Comparison of ENCODE assay signal across 1 cellular context in the genomic region with DNA sequence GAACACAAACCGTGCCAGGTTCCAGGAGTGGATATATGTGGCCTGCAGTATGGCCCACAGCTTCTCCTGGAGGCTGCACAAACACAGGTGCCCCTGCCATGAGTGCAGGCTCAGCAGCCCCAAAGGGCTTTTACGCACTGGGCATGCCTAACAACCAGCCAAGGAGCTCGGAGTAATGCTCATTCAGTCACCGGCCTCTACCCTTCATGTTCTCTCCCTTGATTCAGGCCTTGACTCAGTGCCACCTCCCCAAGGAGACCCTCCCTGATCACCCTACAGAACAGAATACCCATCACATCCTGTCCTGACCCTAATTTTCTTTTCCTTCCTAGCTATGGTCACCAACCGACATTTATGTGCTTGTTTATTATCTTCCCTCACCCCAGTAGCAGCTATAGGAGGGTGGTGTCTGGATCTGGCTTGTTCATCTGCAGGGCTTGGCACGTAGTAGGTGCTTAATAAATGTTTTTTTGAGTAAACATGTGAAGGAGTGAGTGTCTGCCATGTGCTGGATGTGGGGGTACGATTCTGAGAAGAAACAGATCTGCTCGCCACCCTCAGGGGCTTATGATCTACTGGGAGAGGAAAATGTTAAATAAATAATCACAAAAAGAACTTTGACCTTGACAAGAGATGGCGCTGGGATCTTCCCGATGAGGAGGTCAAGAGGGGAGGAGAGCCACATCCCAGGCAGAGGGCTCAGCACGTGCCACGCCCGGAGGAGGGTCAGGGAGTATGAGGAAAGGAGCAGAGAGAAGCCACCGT.
TF ChIP-seq lines count a peak whose summit lies in the region.

No MANE protein-coding gene starts in this region.

TF ChIP-seq in HepG2, 621 proteins besides CTCF, POLR2A, EP300 and RAD21 (continued from another document and continues in another):
- TF ChIP-seq BCLAF1 (IDR thresholded peaks at IDR 0.05) (no peak), SMAD3 (CRISPR knock-in tag; IDR thresholded peaks at IDR 0.05) (no peak), ZSCAN12 (CRISPR knock-in tag; IDR thresholded peaks at IDR 0.05) (no peak), KLF13 (CRISPR knock-in tag; IDR thresholded peaks at IDR 0.05) (no peak), SNAPC2 (CRISPR knock-in tag; IDR thresholded peaks at IDR 0.05) (no peak), ZMYM3 (CRISPR knock-in tag; IDR thresholded peaks at IDR 0.05) (peak; percentile 72), ZNF605 (CRISPR knock-in tag; IDR thresholded peaks at IDR 0.05) (no peak), SIX1 (CRISPR knock-in tag; IDR thresholded peaks at IDR 0.05; ENCODE audit: borderline replicate concordance) (no peak), ESRRA (CRISPR knock-in tag; IDR thresholded peaks at IDR 0.05; ENCODE audit: low read depth) (peak; percentile 49; the same call in 1 of the 2 replicates), MAFF (IDR thresholded peaks at IDR 0.05; ENCODE audit: low read depth, low read length) (no peak), GLI4 (CRISPR knock-in tag; IDR thresholded peaks at IDR 0.05; ENCODE audit: borderline replicate concordance) (no peak), ZNF672 (CRISPR knock-in tag; IDR thresholded peaks at IDR 0.05) (no peak), ARID2 (CRISPR knock-in tag; IDR thresholded peaks at IDR 0.05; ENCODE audit: borderline replicate concordance) (no peak), MNT (IDR thresholded peaks at IDR 0.05) (no peak), ZSCAN25 (CRISPR knock-in tag; IDR thresholded peaks at IDR 0.05) (no peak), ZMYM2 (CRISPR knock-in tag; IDR thresholded peaks at IDR 0.05) (0 out of 2 replicates have a peak, but pooled peaks have one; percentile 35), ZGPAT (CRISPR knock-in tag; IDR thresholded peaks at IDR 0.05) (0 out of 2 replicates have a peak, but pooled peaks have one; percentile 23), ZNF232 (CRISPR knock-in tag; IDR thresholded peaks at IDR 0.05; ENCODE audit: borderline replicate concordance) (no peak), ZNF652 (CRISPR knock-in tag; IDR thresholded peaks at IDR 0.05; ENCODE audit: borderline replicate concordance, low read depth) (0 out of 2 replicates have a peak, but pooled peaks have one; percentile 41), PCBP2 (optimal IDR thresholded peaks at IDR 0.05; ENCODE audit: low read depth, low read length, poor library complexity, severe bottlenecking) (no peak), NPAS2 (CRISPR knock-in tag; IDR thresholded peaks at IDR 0.05; ENCODE audit: borderline replicate concordance) (no peak)
- TF ChIP-seq, protein P1, sequence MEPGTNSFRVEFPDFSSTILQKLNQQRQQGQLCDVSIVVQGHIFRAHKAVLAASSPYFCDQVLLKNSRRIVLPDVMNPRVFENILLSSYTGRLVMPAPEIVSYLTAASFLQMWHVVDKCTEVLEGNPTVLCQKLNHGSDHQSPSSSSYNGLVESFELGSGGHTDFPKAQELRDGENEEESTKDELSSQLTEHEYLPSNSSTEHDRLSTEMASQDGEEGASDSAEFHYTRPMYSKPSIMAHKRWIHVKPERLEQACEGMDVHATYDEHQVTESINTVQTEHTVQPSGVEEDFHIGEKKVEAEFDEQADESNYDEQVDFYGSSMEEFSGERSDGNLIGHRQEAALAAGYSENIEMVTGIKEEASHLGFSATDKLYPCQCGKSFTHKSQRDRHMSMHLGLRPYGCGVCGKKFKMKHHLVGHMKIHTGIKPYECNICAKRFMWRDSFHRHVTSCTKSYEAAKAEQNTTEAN (CRISPR knock-in tag; conservative IDR thresholded peaks at IDR 0.05), result no peak
- TF ChIP-seq, protein P2, sequence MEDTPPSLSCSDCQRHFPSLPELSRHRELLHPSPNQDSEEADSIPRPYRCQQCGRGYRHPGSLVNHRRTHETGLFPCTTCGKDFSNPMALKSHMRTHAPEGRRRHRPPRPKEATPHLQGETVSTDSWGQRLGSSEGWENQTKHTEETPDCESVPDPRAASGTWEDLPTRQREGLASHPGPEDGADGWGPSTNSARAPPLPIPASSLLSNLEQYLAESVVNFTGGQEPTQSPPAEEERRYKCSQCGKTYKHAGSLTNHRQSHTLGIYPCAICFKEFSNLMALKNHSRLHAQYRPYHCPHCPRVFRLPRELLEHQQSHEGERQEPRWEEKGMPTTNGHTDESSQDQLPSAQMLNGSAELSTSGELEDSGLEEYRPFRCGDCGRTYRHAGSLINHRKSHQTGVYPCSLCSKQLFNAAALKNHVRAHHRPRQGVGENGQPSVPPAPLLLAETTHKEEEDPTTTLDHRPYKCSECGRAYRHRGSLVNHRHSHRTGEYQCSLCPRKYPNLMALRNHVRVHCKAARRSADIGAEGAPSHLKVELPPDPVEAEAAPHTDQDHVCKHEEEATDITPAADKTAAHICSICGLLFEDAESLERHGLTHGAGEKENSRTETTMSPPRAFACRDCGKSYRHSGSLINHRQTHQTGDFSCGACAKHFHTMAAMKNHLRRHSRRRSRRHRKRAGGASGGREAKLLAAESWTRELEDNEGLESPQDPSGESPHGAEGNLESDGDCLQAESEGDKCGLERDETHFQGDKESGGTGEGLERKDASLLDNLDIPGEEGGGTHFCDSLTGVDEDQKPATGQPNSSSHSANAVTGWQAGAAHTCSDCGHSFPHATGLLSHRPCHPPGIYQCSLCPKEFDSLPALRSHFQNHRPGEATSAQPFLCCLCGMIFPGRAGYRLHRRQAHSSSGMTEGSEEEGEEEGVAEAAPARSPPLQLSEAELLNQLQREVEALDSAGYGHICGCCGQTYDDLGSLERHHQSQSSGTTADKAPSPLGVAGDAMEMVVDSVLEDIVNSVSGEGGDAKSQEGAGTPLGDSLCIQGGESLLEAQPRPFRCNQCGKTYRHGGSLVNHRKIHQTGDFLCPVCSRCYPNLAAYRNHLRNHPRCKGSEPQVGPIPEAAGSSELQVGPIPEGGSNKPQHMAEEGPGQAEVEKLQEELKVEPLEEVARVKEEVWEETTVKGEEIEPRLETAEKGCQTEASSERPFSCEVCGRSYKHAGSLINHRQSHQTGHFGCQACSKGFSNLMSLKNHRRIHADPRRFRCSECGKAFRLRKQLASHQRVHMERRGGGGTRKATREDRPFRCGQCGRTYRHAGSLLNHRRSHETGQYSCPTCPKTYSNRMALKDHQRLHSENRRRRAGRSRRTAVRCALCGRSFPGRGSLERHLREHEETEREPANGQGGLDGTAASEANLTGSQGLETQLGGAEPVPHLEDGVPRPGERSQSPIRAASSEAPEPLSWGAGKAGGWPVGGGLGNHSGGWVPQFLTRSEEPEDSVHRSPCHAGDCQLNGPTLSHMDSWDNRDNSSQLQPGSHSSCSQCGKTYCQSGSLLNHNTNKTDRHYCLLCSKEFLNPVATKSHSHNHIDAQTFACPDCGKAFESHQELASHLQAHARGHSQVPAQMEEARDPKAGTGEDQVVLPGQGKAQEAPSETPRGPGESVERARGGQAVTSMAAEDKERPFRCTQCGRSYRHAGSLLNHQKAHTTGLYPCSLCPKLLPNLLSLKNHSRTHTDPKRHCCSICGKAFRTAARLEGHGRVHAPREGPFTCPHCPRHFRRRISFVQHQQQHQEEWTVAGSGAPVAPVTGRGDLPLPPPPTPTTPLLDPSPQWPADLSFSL (CRISPR knock-in tag; IDR thresholded peaks at IDR 0.05), result no peak
- TF ChIP-seq, protein P3, sequence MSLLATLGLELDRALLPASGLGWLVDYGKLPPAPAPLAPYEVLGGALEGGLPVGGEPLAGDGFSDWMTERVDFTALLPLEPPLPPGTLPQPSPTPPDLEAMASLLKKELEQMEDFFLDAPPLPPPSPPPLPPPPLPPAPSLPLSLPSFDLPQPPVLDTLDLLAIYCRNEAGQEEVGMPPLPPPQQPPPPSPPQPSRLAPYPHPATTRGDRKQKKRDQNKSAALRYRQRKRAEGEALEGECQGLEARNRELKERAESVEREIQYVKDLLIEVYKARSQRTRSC (CRISPR knock-in tag; IDR thresholded peaks at IDR 0.05; ENCODE audit: low read depth), result no peak
- TF ChIP-seq, protein P4, sequence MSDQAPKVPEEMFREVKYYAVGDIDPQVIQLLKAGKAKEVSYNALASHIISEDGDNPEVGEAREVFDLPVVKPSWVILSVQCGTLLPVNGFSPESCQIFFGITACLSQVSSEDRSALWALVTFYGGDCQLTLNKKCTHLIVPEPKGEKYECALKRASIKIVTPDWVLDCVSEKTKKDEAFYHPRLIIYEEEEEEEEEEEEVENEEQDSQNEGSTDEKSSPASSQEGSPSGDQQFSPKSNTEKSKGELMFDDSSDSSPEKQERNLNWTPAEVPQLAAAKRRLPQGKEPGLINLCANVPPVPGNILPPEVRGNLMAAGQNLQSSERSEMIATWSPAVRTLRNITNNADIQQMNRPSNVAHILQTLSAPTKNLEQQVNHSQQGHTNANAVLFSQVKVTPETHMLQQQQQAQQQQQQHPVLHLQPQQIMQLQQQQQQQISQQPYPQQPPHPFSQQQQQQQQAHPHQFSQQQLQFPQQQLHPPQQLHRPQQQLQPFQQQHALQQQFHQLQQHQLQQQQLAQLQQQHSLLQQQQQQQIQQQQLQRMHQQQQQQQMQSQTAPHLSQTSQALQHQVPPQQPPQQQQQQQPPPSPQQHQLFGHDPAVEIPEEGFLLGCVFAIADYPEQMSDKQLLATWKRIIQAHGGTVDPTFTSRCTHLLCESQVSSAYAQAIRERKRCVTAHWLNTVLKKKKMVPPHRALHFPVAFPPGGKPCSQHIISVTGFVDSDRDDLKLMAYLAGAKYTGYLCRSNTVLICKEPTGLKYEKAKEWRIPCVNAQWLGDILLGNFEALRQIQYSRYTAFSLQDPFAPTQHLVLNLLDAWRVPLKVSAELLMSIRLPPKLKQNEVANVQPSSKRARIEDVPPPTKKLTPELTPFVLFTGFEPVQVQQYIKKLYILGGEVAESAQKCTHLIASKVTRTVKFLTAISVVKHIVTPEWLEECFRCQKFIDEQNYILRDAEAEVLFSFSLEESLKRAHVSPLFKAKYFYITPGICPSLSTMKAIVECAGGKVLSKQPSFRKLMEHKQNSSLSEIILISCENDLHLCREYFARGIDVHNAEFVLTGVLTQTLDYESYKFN (CRISPR knock-in tag; conservative IDR thresholded peaks at IDR 0.05), result peak; percentile 48; the same call in 1 of the 2 replicates
- TF ChIP-seq, protein P5, sequence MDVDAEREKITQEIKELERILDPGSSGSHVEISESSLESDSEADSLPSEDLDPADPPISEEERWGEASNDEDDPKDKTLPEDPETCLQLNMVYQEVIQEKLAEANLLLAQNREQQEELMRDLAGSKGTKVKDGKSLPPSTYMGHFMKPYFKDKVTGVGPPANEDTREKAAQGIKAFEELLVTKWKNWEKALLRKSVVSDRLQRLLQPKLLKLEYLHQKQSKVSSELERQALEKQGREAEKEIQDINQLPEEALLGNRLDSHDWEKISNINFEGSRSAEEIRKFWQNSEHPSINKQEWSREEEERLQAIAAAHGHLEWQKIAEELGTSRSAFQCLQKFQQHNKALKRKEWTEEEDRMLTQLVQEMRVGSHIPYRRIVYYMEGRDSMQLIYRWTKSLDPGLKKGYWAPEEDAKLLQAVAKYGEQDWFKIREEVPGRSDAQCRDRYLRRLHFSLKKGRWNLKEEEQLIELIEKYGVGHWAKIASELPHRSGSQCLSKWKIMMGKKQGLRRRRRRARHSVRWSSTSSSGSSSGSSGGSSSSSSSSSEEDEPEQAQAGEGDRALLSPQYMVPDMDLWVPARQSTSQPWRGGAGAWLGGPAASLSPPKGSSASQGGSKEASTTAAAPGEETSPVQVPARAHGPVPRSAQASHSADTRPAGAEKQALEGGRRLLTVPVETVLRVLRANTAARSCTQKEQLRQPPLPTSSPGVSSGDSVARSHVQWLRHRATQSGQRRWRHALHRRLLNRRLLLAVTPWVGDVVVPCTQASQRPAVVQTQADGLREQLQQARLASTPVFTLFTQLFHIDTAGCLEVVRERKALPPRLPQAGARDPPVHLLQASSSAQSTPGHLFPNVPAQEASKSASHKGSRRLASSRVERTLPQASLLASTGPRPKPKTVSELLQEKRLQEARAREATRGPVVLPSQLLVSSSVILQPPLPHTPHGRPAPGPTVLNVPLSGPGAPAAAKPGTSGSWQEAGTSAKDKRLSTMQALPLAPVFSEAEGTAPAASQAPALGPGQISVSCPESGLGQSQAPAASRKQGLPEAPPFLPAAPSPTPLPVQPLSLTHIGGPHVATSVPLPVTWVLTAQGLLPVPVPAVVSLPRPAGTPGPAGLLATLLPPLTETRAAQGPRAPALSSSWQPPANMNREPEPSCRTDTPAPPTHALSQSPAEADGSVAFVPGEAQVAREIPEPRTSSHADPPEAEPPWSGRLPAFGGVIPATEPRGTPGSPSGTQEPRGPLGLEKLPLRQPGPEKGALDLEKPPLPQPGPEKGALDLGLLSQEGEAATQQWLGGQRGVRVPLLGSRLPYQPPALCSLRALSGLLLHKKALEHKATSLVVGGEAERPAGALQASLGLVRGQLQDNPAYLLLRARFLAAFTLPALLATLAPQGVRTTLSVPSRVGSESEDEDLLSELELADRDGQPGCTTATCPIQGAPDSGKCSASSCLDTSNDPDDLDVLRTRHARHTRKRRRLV (CRISPR knock-in tag; IDR thresholded peaks at IDR 0.05), result no peak
